17 cellular contexts compared by ENCODE assay signal in genomic region chr16:7350801-7351200, GRCh38. TPM values are rescaled to one million over a fixed set of nuclear protein-coding genes. Genes with fewer than 3 reads are reported as not detected.
DNase-seq lines count a peak whose midpoint lies in the region; ATAC-seq and TF ChIP-seq lines count a peak whose summit lies in the region.
"Had no signal": no experiment of that assay in that cellular context is flagged by ENCODE, and none has a peak within 500 bp of the region (broad histone marks: within the 10 kb centered on the region; RNA-seq: fewer than 3 reads in every experiment).

No MANE protein-coding gene starts in this region.

- DNase-seq in NCI-H1694 (lab: John Stamatoyannopoulos, UW) (peak; percentile 42), cerebellar cortex (ENCODE audit: low spot score) (peak; percentile 69), psoas muscle (no peak), mesothelial cell of epicardium (ENCODE audit: low spot score in 2 of 2, unreplicated experiment in 2 of 2) (no peak), GOT3 (lab: John Stamatoyannopoulos, UW) (no peak)
- DNase-seq in stimulated activated naive CD4-positive, alpha-beta T cell treated with Interleukin-2 at 50 U/mL for 16 hours (lab: John Stamatoyannopoulos, UW), result no peak
- DNase-seq: ACHN; Calu3; CD4-positive, CD25-positive, alpha-beta regulatory T cell; DMS79; H9; IMR-90 had no signal

- no peaks in the 10 kb centered on the region for H3K27me3 Mint-ChIP-seq in mesothelial cell of epicardium (ENCODE audit: low read depth)
- H3K27me3 Mint-ChIP-seq: CD4-positive, CD25-positive, alpha-beta regulatory T cell had no signal

- H3K4me1 Mint-ChIP-seq in mesothelial cell of epicardium, result no peaks in the 10 kb centered on the region
- H3K4me1 Mint-ChIP-seq: CD4-positive, CD25-positive, alpha-beta regulatory T cell; GM23338 had no signal

- no peaks in the 10 kb centered on the region for H3K27me3 ChIP-seq in psoas muscle (ENCODE audit: insufficient read depth in 3 of 3, low read length in 2 of 3)
- H3K27me3 ChIP-seq: BLaER1 treated with 17β-estradiol and CSF1 and Interleukin-3, amounts not matched to agents 10 nM and 100 nM had no signal

- H3K36me3 ChIP-seq in psoas muscle (ENCODE audit: insufficient read depth in 1 of 2, low read depth in 1 of 2), result peaks cover 0 to 4% of the 10 kb centered on the region in 2 donors
- H3K36me3 ChIP-seq: BLaER1 treated with 17β-estradiol and CSF1 and Interleukin-3, amounts not matched to agents 10 nM and 100 nM had no signal

- H3K4me3 Mint-ChIP-seq in mesothelial cell of epicardium, result no peak overlapping the region
- H3K4me3 Mint-ChIP-seq: CD4-positive, CD25-positive, alpha-beta regulatory T cell; GM23338; H9 had no signal

- H3K27ac ChIP-seq in psoas muscle, result peak overlapping the region; percentile 75
- H3K27ac ChIP-seq: BLaER1 treated with 17β-estradiol and CSF1 and Interleukin-3, amounts not matched to agents 10 nM and 100 nM had no signal

- WGBS in psoas muscle, 3 donors, result 37 to 54% (median 46%) methylated on average over 2 of the region's 2 CpGs

- peak overlapping the region; percentile 8 for H3K4me3 ChIP-seq in psoas muscle
- H3K4me3 ChIP-seq: BLaER1 treated with 17β-estradiol and CSF1 and Interleukin-3, amounts not matched to agents 10 nM and 100 nM; GM23338 had no signal

- H3K27ac Mint-ChIP-seq in mesothelial cell of epicardium, result no peak overlapping the region
- H3K27ac Mint-ChIP-seq: GM23338, H9 had no signal

- H3K9me3 ChIP-seq in psoas muscle, result no peaks in the 10 kb centered on the region
- H3K9me3 ChIP-seq: BLaER1 treated with 17β-estradiol and CSF1 and Interleukin-3, amounts not matched to agents 10 nM and 100 nM had no signal

- ATAC-seq in psoas muscle (no peak), GM18520 (IDR thresholded peaks at IDR 0.05; ENCODE audit: unreplicated experiment) (no peak)
- ATAC-seq: GM23338 had no signal

- H3K9me3 Mint-ChIP-seq in mesothelial cell of epicardium, result peaks cover 3% of the 10 kb centered on the region
- H3K9me3 Mint-ChIP-seq: H9 had no signal

- TF ChIP-seq CTCF in psoas muscle (IDR thresholded peaks at IDR 0.05) (no peak), mesothelial cell of epicardium (IDR thresholded peaks at IDR 0.05; ENCODE audit: unreplicated experiment) (no peak)

- no peaks in the 10 kb centered on the region for H3K36me3 Mint-ChIP-seq in mesothelial cell of epicardium
- H3K36me3 Mint-ChIP-seq: CD4-positive, CD25-positive, alpha-beta regulatory T cell had no signal

- peaks cover 62% of the 10 kb centered on the region for H3K4me1 ChIP-seq in psoas muscle
- H3K4me1 ChIP-seq: BLaER1 treated with 17β-estradiol and CSF1 and Interleukin-3, amounts not matched to agents 10 nM and 100 nM had no signal

- intact Hi-C loops in psoas muscle (cut with DNase I), result no loop called here

RNA-seq across cellular contexts. Expression of gene RBFOX1, which starts 18.2 kb away (rescaled TPM):
- 100 to 1,000 TPM; 113 to 141 (median 127) TPM for total RNA-seq in psoas muscle
- polyA plus RNA-seq in psoas muscle, result 10 to 100 TPM in 2 of 3 donors, 1 to 10 TPM in 1; 2.8 to 43.8 (median 40.1) TPM
- total RNA-seq in mesothelial cell of epicardium, result 0.11 to 1.2 TPM (median 0.67 TPM) in 3 replicates
- total RNA-seq: A172; Calu3; CD4-positive, CD25-positive, alpha-beta regulatory T cell; HT-29; IMR-90 had no signal
- polyA plus RNA-seq: CD4-positive, CD25-positive, alpha-beta regulatory T cell; IMR-90 had no signal

Comparison
In these comparisons a context has a peak if more than half of its experiments do, and no peak if none do; other contexts are left out.
1. DNase-seq: peak in NCI-H1694 (single experiment) and cerebellar cortex (single experiment); none in psoas muscle (0 of 2), mesothelial cell of epicardium (0 of 2), GOT3 (single experiment) and stimulated activated naive CD4-positive, alpha-beta T cell treated with Interleukin-2 at 50 U/mL for 16 hours (single experiment).
2. RNA of gene RBFOX1, which starts 18.2 kb away (total RNA-seq): 113 to 141 TPM in psoas muscle; 0.11 to 1.2 TPM in mesothelial cell of epicardium; every median in the first group is over 10 times any median in the second.